Comparison of ENCODE assay signal across 33 cellular contexts in genomic region chr18:34540897-34541296, GRCh38.
"Had no signal": no experiment of that assay in that cellular context is flagged by ENCODE, and none has a peak within 500 bp of the region (broad histone marks: within the 10 kb centered on the region; RNA-seq: fewer than 3 reads in every experiment).

No MANE protein-coding gene starts in this region.

- H3K36me3 ChIP-seq: adrenal gland, cardiac muscle cell had no signal

- ATAC-seq: activated CD8-positive, alpha-beta T cell treated with anti-CD3 and anti-CD28 coated beads for 36 hours; activated naive CD4-positive, alpha-beta T cell treated with anti-CD3 and anti-CD28 coated beads, Interleukin-2, amount 50 U/mL, for 72 hours; activated T-cell treated with anti-CD3 and anti-CD28 coated beads, Interleukin-2, amount 50 U/mL, for 4 hours; activated T-cell treated with anti-CD3 and anti-CD28 coated beads, Interleukin-2, amount 50 U/mL, for 72 hours; activated T-helper 17 cell treated with anti-CD3 and anti-CD28 coated beads, Interleukin-2, amount 50 U/mL, for 72 hours had no signal

- H3K9me3 ChIP-seq: adrenal gland had no signal

- H3K4me1 ChIP-seq: adrenal gland had no signal

- FAIRE-seq: astrocyte, bronchial epithelial cell, TTC549 had no signal

- H3K4me3 ChIP-seq: adrenal gland, cardiac muscle cell had no signal

- H3K27ac ChIP-seq: adrenal gland, cardiac muscle cell, VCaP had no signal

- DNase-seq: activated B cell treated with CpG ODN at 0.5 μM for 24 hours; activated CD4-positive, alpha-beta memory T cell treated with anti-CD3 and anti-CD28 coated beads for 36 hours; activated CD4-positive, alpha-beta T cell treated with anti-CD3 and anti-CD28 coated beads for 4 hours; activated CD4-positive, alpha-beta T cell treated with anti-CD3 and anti-CD28 coated beads, Interleukin-2, amount 10 ng/mL, durations not matched to agents 24 days and 14 days; activated CD4-positive, alpha-beta T cell treated with anti-CD3 and anti-CD28 coated beads, Interleukin-2, amount 50 U/mL, for 1 hour; activated CD4-positive, alpha-beta T cell treated with anti-CD3 and anti-CD28 coated beads, Interleukin-2, amount 50 U/mL, for 4 hours; activated CD4-positive, CD25-positive, alpha-beta regulatory T cell treated with anti-CD3 and anti-CD28 coated beads, Interleukin-2, amount 50 U/mL, for 72 hours; activated CD8-positive, alpha-beta memory T cell treated with anti-CD3 and anti-CD28 coated beads, Interleukin-2, amount 50 U/mL, for 4 hours; activated CD8-positive, alpha-beta T cell treated with anti-CD3 and anti-CD28 coated beads for 36 hours; activated effector memory CD4-positive, alpha-beta T cell treated with anti-CD3 and anti-CD28 coated beads, Interleukin-2, amount 50 U/mL, for 16 hours; activated gamma-delta T cell treated with Interleukin-2 at 50 U/mL for 16 hours; activated naive CD4-positive, alpha-beta T cell; activated naive CD4-positive, alpha-beta T cell treated with anti-CD3 and anti-CD28 coated beads for 36 hours; activated naive CD4-positive, alpha-beta T cell treated with anti-CD3 and anti-CD28 coated beads, Interleukin-2, amount 50 U/mL, for 16 hours; activated naive CD8-positive, alpha-beta T cell treated with anti-CD3 and anti-CD28 coated beads for 36 hours; activated T-cell treated with anti-CD3 and anti-CD28 coated beads for 4 hours; activated T-cell treated with anti-CD3 and anti-CD28 coated beads, Interleukin-2, amount 50 U/mL, for 1 hour; activated T-cell treated with anti-CD3 and anti-CD28 coated beads, Interleukin-2, amount 50 U/mL, for 4 hours; activated T-cell treated with anti-CD3 and anti-CD28 coated beads, Interleukin-2, amount 50 U/mL, for 72 hours; adrenal gland; amniotic stem cell; aorta; caudate nucleus; cerebellar nuclear complex; T-helper 2 cell; T-helper 9 cell had no signal
